15 cellular contexts compared by ENCODE assay signal in genomic region chr4:74875451-74875850, GRCh38. TPM values are rescaled to one million over a fixed set of nuclear protein-coding genes. Genes with fewer than 3 reads are reported as not detected.
DNase-seq lines count a peak whose midpoint lies in the region; ATAC-seq, FAIRE-seq and TF ChIP-seq lines count a peak whose summit lies in the region.
"Had no signal": no experiment of that assay in that cellular context is flagged by ENCODE, and none has a peak within 500 bp of the region (broad histone marks: within the 10 kb centered on the region; RNA-seq: fewer than 3 reads in every experiment).

No MANE protein-coding gene starts in this region.

- H3K4me3 ChIP-seq in MM.1S (ENCODE audit: low read length) (no peak overlapping the region), tibial artery (no peak overlapping the region)
- H3K4me3 ChIP-seq: HAP-1, K562, MG63, SJCRH30 had no signal

- no peak for ATAC-seq in left cardiac atrium

- peaks cover 20% of the 10 kb centered on the region for H3K4me1 ChIP-seq in MM.1S (ENCODE audit: low read length)
- H3K4me1 ChIP-seq in tibial artery: peaks cover 0 to 38% (median 22%) of the 10 kb centered on the region in 4 donors
- H3K4me1 ChIP-seq: HAP-1 had no signal

- H3K36me3 ChIP-seq in MM.1S (replicated peaks; ENCODE audit: insufficient read depth, low read length) (no peaks in the 10 kb centered on the region), tibial artery (no peaks in the 10 kb centered on the region)
- H3K36me3 ChIP-seq: HAP-1, MG63, SJCRH30 had no signal

- H3K9me2 ChIP-seq in MM.1S (replicated peaks; ENCODE audit: insufficient read depth, low read length): no peaks in the 10 kb centered on the region

- H2AFZ ChIP-seq in MM.1S (ENCODE audit: low read length): no peak overlapping the region

- H3K27ac ChIP-seq in MM.1S (ENCODE audit: low read length) (no peak overlapping the region), tibial artery (peak overlapping the region; percentile 46 to 70)
- H3K27ac ChIP-seq: C4-2B had no signal

- FAIRE-seq in GM12892 (lab: Jason Lieb, UNC): peak; percentile 76

- H3K4me2 ChIP-seq in MM.1S (ENCODE audit: low read depth, low read length): 0 out of 2 replicates have a peak overlapping the region, but pooled peaks have one; percentile 8

- intact Hi-C loops in tibial artery (cut with DNase I; ENCODE audit: low total_unique reads) (no loop called here), left cardiac atrium (cut with DNase I) (loop anchor here in 1 of 2 donors (10.0 kb wide), 2 partner anchors 239 to 609 kb away; no protein-coding TSS in a partner anchor)

- TF ChIP-seq POLR2A in GM12892 (IDR thresholded peaks at IDR 0.05; ENCODE audit: low read depth, low read length): no peak

- H4K20me1 ChIP-seq in MM.1S (ENCODE audit: insufficient read depth, low read length): no peaks in the 10 kb centered on the region

- no peaks in the 10 kb centered on the region for H3K79me2 ChIP-seq in MM.1S (ENCODE audit: low read length)

- no peak overlapping the region for H3K9ac ChIP-seq in MM.1S (ENCODE audit: low read length)

- DNase-seq in GM12892 (ENCODE audit: insufficient read length): no peak
- no peak for DNase-seq in MM.1S
- DNase-seq in germinal center (ENCODE audit: low spot score): peak; percentile 15
- DNase-seq in tibial artery: no peak
- no peak for DNase-seq in SKM-1 (lab: John Stamatoyannopoulos, UW; ENCODE audit: unreplicated experiment)
- DNase-seq in left cardiac atrium: no peak
- no peak for DNase-seq in activated CD4-positive, CD25-positive, alpha-beta regulatory T cell treated with anti-CD3 and anti-CD28 coated beads, Interleukin-2, amount 50 U/mL, for 72 hours
- DNase-seq: GOT3, MG63 had no signal

- H3F3A ChIP-seq in MM.1S (ENCODE audit: insufficient read depth, low read length): peaks cover 12% of the 10 kb centered on the region

- H3K27me3 ChIP-seq in MM.1S (replicated peaks; ENCODE audit: insufficient read depth, low read length): no peaks in the 10 kb centered on the region
- H3K27me3 ChIP-seq in tibial artery: no peaks in the 10 kb centered on the region
- H3K27me3 ChIP-seq: MG63, SJCRH30 had no signal

- no peak for TF ChIP-seq CTCF in MM.1S (IDR thresholded peaks at IDR 0.05; ENCODE audit: low read length)
- TF ChIP-seq CTCF in tibial artery (IDR thresholded peaks at IDR 0.05): no peak

- H3K9me3 ChIP-seq in MM.1S (replicated peaks; ENCODE audit: insufficient read depth, low read length) (no peaks in the 10 kb centered on the region), tibial artery (no peaks in the 10 kb centered on the region)
- H3K9me3 ChIP-seq: HAP-1, MG63, SJCRH30 had no signal

RNA-seq across cellular contexts. Expression of gene PARM1, which starts 57.5 kb away (rescaled TPM):
- 12.7 TPM for polyA plus RNA-seq in GM12892 (2012; ENCODE audit: missing spikeins)
- total RNA-seq in left cardiac atrium: 10 to 100 TPM; 89.1 to 91.8 TPM
- total RNA-seq: CD8-positive, alpha-beta memory T cell; HT1080 had no signal
- polyA plus RNA-seq: CD8-positive, alpha-beta memory T cell; K562 had no signal
